22 cellular contexts compared by ENCODE assay signal in genomic region chr5:11853796-11854195, GRCh38. TPM values are rescaled to one million over a fixed set of nuclear protein-coding genes. Genes with fewer than 3 reads are reported as not detected.
A peak's percentile ranks its signal among the peaks of the same experiment; 100 is the strongest.
DNase-seq lines count a peak whose midpoint lies in the region; ATAC-seq and TF ChIP-seq lines count a peak whose summit lies in the region.
"Had no signal": no experiment of that assay in that cellular context is flagged by ENCODE, and none has a peak within 500 bp of the region (broad histone marks: within the 10 kb centered on the region; RNA-seq: fewer than 3 reads in every experiment).

No MANE protein-coding gene starts in this region.

- peak; percentile 21 for DNase-seq in DMS53 (lab: John Stamatoyannopoulos, UW)
- no peak for DNase-seq in DMS53 treated with DMSO at 0.1 percent for 48 hours (lab: John Stamatoyannopoulos, UW; ENCODE audit: unreplicated experiment)
- peak; percentile 82 for DNase-seq in cerebellar cortex (ENCODE audit: low spot score)
- no peak for DNase-seq in upper lobe of right lung
- DNase-seq in T-cell: no peak
- no peak for DNase-seq in amniotic stem cell (lab: John Stamatoyannopoulos, UW)
- DNase-seq: 8988T; CD4-positive, alpha-beta memory T cell; DMS153; DND-41; EL; H7; HFFc6; IMR-90 had no signal

- intact Hi-C loops in upper lobe of right lung (cut with DNase I): no loop called here

- no peak overlapping the region for H3K27ac Mint-ChIP-seq in T-cell
- H3K27ac Mint-ChIP-seq: CD14-positive monocyte; CD4-positive, alpha-beta memory T cell; GM23338; HFFc6 had no signal

- H3K27ac ChIP-seq in upper lobe of right lung: no peak overlapping the region
- H3K27ac ChIP-seq: BLaER1, HL-60 had no signal

- peak; percentile 8 for ATAC-seq in upper lobe of right lung
- ATAC-seq in T-cell (replicated peaks in 1 of 4): no peak
- ATAC-seq in GM19467 (IDR thresholded peaks at IDR 0.05; ENCODE audit: unreplicated experiment): no peak
- ATAC-seq: GM23338, HCT116, K562 had no signal

- H3K36me3 ChIP-seq in upper lobe of right lung: no peaks in the 10 kb centered on the region
- H3K36me3 ChIP-seq: BLaER1 had no signal

- no peaks in the 10 kb centered on the region for H3K27me3 Mint-ChIP-seq in T-cell
- H3K27me3 Mint-ChIP-seq: CD4-positive, alpha-beta memory T cell had no signal

- no peak overlapping the region for H3K4me3 Mint-ChIP-seq in T-cell
- H3K4me3 Mint-ChIP-seq: CD14-positive monocyte; CD4-positive, alpha-beta memory T cell; GM23338; HFFc6 had no signal

- no peak for TF ChIP-seq CTCF in upper lobe of right lung (IDR thresholded peaks at IDR 0.05)

- H3K36me3 Mint-ChIP-seq in T-cell: no peaks in the 10 kb centered on the region
- H3K36me3 Mint-ChIP-seq: CD14-positive monocyte; CD4-positive, alpha-beta memory T cell had no signal

- CTCF ChIA-PET in T-cell (lab: Charles Lee): no interaction called here

- no peaks in the 10 kb centered on the region for H3K4me1 ChIP-seq in upper lobe of right lung
- H3K4me1 ChIP-seq: BLaER1 had no signal

- peaks cover 0 to 7% (median 5%) of the 10 kb centered on the region in 3 donors for H3K9me3 Mint-ChIP-seq in T-cell
- H3K9me3 Mint-ChIP-seq: GM23338 had no signal

- no peak overlapping the region for H3K4me3 ChIP-seq in upper lobe of right lung
- H3K4me3 ChIP-seq: BLaER1, GM23338, K562 had no signal

- no peaks in the 10 kb centered on the region for H3K27me3 ChIP-seq in upper lobe of right lung
- H3K27me3 ChIP-seq: BLaER1 had no signal

- H3K4me1 Mint-ChIP-seq in T-cell: no peaks in the 10 kb centered on the region
- H3K4me1 Mint-ChIP-seq: CD14-positive monocyte; CD4-positive, alpha-beta memory T cell had no signal

- POLR2A ChIA-PET in T-cell (lab: Charles Lee): interaction anchor here in 1 of 2 donors (0.6 kb wide), 1 partner anchor 135 kb away, joined by 6 read pairs; no protein-coding TSS in a partner anchor

- H3K9me3 ChIP-seq in upper lobe of right lung: no peaks in the 10 kb centered on the region
- H3K9me3 ChIP-seq: BLaER1 had no signal

RNA-seq across cellular contexts. Expression of gene CTNND2, which starts 50.5 kb away (rescaled TPM):
- total RNA-seq in upper lobe of right lung (6.9 TPM), T-cell (under 1 TPM in 1 of 5 donors, not detected in 4; 0.22 TPM)
- total RNA-seq: A673; CD4-positive, alpha-beta memory T cell; HFFc6; IMR-90 had no signal

Comparison
In these comparisons a context has a peak if more than half of its experiments do, and no peak if none do; other contexts are left out.
1. DNase-seq: peak in DMS53 (single experiment) and cerebellar cortex (single experiment); none in DMS53 treated with DMSO at 0.1 percent for 48 hours (single experiment), upper lobe of right lung (single experiment), T-cell (0 of 34) and amniotic stem cell (single experiment).